ENCODE assay signal across 12 cellular contexts in the genomic region with DNA sequence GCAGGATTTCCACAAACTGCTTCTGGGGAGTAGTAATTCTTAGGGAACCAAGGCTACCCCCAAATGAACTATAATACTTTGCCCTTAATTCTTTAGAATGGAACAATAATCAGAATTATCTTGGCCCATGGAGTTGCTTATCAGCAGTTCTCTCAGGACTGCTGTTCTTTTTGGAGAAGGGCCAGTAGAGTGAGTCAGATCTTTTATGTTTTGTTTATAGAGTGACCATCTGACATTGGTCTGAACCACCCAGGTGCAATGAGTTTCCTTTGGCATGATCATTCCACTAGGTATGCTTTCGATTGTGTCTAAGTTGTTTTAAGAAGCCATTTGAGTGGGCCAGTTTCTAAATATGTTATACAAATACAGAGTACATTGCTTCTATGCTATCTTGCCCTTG. TPM values are rescaled to one million over a fixed set of nuclear protein-coding genes. Genes with fewer than 3 reads are reported as not detected.
DNase-seq lines count a peak whose midpoint lies in the region; ATAC-seq and TF ChIP-seq lines count a peak whose summit lies in the region.
"Had no signal": no experiment of that assay in that cellular context is flagged by ENCODE, and none has a peak within 500 bp of the region (broad histone marks: within the 10 kb centered on the region; RNA-seq: fewer than 3 reads in every experiment).

No MANE protein-coding gene starts in this region.

- no peaks in the 10 kb centered on the region for H3K36me3 ChIP-seq in prostate gland
- H3K36me3 ChIP-seq: cardiac muscle cell, vagina had no signal

- no peaks in the 10 kb centered on the region for H3K9me3 ChIP-seq in prostate gland
- H3K9me3 ChIP-seq: vagina had no signal

- no peak overlapping the region for H3K27ac ChIP-seq in prostate gland
- H3K27ac ChIP-seq: cardiac muscle cell, vagina had no signal

- ATAC-seq in HG02938 (IDR thresholded peaks at IDR 0.05; ENCODE audit: unreplicated experiment): no peak
- no peak for ATAC-seq in HG02840 (IDR thresholded peaks at IDR 0.05; ENCODE audit: low FRiP score, unreplicated experiment)

- DNase-seq in Daoy (ENCODE audit: low read depth) (peak; percentile 63), RPMI7951 (ENCODE audit: low read depth) (peak; percentile 79), fibroblast of gingiva (ENCODE audit: low read depth) (peak; percentile 1), prostate gland (ENCODE audit: low spot score) (peak; percentile 6), ureter (ENCODE audit: low spot score) (no peak), amygdala (lab: John Stamatoyannopoulos, UW) (no peak)
- DNase-seq: DMS79, NCI-H1436 had no signal

- H3K4me1 ChIP-seq in prostate gland (replicated peaks): no peaks in the 10 kb centered on the region
- H3K4me1 ChIP-seq: vagina had no signal

- no peak overlapping the region for H3K4me3 ChIP-seq in prostate gland
- H3K4me3 ChIP-seq: cardiac muscle cell, vagina had no signal

- TF ChIP-seq CTCF in prostate gland (IDR thresholded peaks at IDR 0.05): no peak

- TF ChIP-seq POLR2A in prostate gland (IDR thresholded peaks at IDR 0.05): no peak

- intact Hi-C loops in prostate gland (cut with DNase I): no loop called here

- no peaks in the 10 kb centered on the region for H3K27me3 ChIP-seq in prostate gland (replicated peaks; ENCODE audit: insufficient read depth)
- H3K27me3 ChIP-seq: cardiac muscle cell, vagina had no signal

- WGBS in prostate gland: 46% methylated on average over 1 of the region's 1 CpG

RNA-seq across cellular contexts. Expression of a gene that starts 31.8 kb away (rescaled TPM):
- total RNA-seq in Daoy (2014; rRNA removed; shearing (Covaris generic)): 2.7 and 4.3 TPM in 2 replicates
- 11.9 and 12.6 TPM in 2 replicates for total RNA-seq in RPMI7951 (2014; rRNA removed; shearing (Covaris generic))
- total RNA-seq in prostate gland (1 to 10 TPM; 3.7 to 5.0 TPM), ureter (11.0 TPM)

Comparison
In these comparisons a context has a peak if more than half of its experiments do, and no peak if none do; other contexts are left out.
1. DNase-seq: peak in Daoy (single experiment), RPMI7951 (single experiment), fibroblast of gingiva (single experiment) and prostate gland (single experiment); none in ureter (single experiment) and amygdala (0 of 56).